Comparison of ENCODE assay signal across 20 cellular contexts in the genomic region with DNA sequence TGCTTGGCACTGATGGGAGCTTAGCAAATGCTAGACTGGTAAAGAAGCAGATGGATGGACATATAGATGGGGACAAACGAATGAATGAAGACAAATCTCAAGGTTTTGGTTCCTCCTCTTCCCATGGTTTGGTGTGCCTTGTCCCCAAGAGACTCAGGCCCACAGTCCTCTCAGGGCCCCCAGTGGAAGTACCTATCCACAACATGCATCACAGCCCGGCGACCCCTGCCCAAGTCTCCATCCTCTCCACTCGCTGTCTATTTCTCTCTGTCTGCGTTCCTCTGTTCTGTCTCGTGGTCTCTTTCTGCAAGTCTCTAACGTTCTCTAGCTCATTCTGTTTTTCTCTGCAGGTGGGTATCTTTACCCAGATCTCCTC.
DNase-seq lines count a peak whose midpoint lies in the region; ATAC-seq, FAIRE-seq and TF ChIP-seq lines count a peak whose summit lies in the region.
"Had no signal": no experiment of that assay in that cellular context is flagged by ENCODE, and none has a peak within 500 bp of the region (broad histone marks: within the 10 kb centered on the region; RNA-seq: fewer than 3 reads in every experiment).

No MANE protein-coding gene starts in this region.

- intact Hi-C loops in IMR-90 (cut with micrococcal nuclease) (no loop called here), sciatic nerve (cut with DNase I) (no loop called here)

- no peak overlapping the region for H2AK9ac ChIP-seq in IMR-90 (replicated peaks; ENCODE audit: low read depth, low read length, poor library complexity)

- H4K5ac ChIP-seq in IMR-90 (ENCODE audit: low read depth, low read length), result no peak overlapping the region

- WGBS in IMR-90 (ENCODE audit: extremely low coverage in 2 of 2, insufficient read length in 1 of 2), 2 experiments, result 76% methylated on average over 6 of the region's 7 CpGs; no CpG with 5 or more reads in 1 of the 2 experiments

- H3K4me1 ChIP-seq in CD4-positive, CD25-positive, alpha-beta regulatory T cell (ENCODE audit: control insufficient read depth, insufficient read depth, low read length, poor library complexity, severe bottlenecking), result no peaks in the 10 kb centered on the region
- peaks cover 25% of the 10 kb centered on the region for H3K4me1 ChIP-seq in IMR-90 (ENCODE audit: control insufficient read depth, insufficient read depth, low read length)

- H3K4me1 Mint-ChIP-seq in CD4-positive, CD25-positive, alpha-beta regulatory T cell, result no peaks in the 10 kb centered on the region
- no peaks in the 10 kb centered on the region for H3K4me1 Mint-ChIP-seq in neural crest cell

- no peak overlapping the region for H3K56ac ChIP-seq in IMR-90 (ENCODE audit: extremely low read depth, insufficient read depth, low read length)

- CTCF ChIA-PET in IMR-90 (lab: Yijun Ruan, JAX), result no interaction called here

- peaks cover 50% of the 10 kb centered on the region for H3K9me1 ChIP-seq in IMR-90 (ENCODE audit: insufficient read depth, low read length)

- no peak for TF ChIP-seq RAD21 in IMR-90 (IDR thresholded peaks at IDR 0.05; ENCODE audit: low read length)

- TF ChIP-seq CTCF in IMR-90 (conservative IDR thresholded peaks at IDR 0.05; ENCODE audit: low read depth, low read length) (no peak), neural crest cell (conservative IDR thresholded peaks at IDR 0.05) (no peak)

- H4K91ac ChIP-seq in IMR-90 (ENCODE audit: insufficient read depth, low read depth, low read length), result no peak overlapping the region

- H2BK20ac ChIP-seq in IMR-90 (ENCODE audit: low read depth, low read length), result 0 out of 2 replicates have a peak overlapping the region, but pooled peaks have one; percentile 8

- H2AFZ ChIP-seq in IMR-90 (replicated peaks; ENCODE audit: low read length, poor library complexity), result no peak overlapping the region
- H2AFZ ChIP-seq: GM23248 had no signal

- POLR2A ChIA-PET in IMR-90 (lab: Charles Lee; ENCODE audit: unreplicated experiment), result no interaction called here

- H3K4me2 ChIP-seq in IMR-90 (ENCODE audit: low read depth, low read length), result no peak overlapping the region
- H3K4me2 ChIP-seq: BLaER1 treated with 17β-estradiol and CSF1 and Interleukin-3, amounts not matched to agents 10 nM and 100 nM had no signal

- H3K14ac ChIP-seq in IMR-90 (replicated peaks; ENCODE audit: low read depth, low read length), result 0 out of 2 replicates have a peak overlapping the region, but pooled peaks have one; percentile 13

- H3K18ac ChIP-seq in IMR-90 (ENCODE audit: low read depth, low read length), result no peak overlapping the region

- H3K36me3 ChIP-seq in CD4-positive, CD25-positive, alpha-beta regulatory T cell (ENCODE audit: control insufficient read depth, insufficient read depth, low read length), result no peaks in the 10 kb centered on the region
- H3K36me3 ChIP-seq in IMR-90 (ENCODE audit: control insufficient read depth, insufficient read depth, low read length), result no peaks in the 10 kb centered on the region; the same call in 1 of the 2 replicates
- H3K36me3 ChIP-seq: BLaER1 treated with 17β-estradiol and CSF1 and Interleukin-3, amounts not matched to agents 10 nM and 100 nM had no signal

- H3K4me3 ChIP-seq in CD4-positive, CD25-positive, alpha-beta regulatory T cell (ENCODE audit: low read depth, low read length), result no peak overlapping the region
- H3K4me3 ChIP-seq in IMR-90 (ENCODE audit: insufficient read depth, low read depth, low read length), result no peak overlapping the region
- H3K4me3 ChIP-seq: BLaER1 treated with 17β-estradiol and CSF1 and Interleukin-3, amounts not matched to agents 10 nM and 100 nM; GM12878; GM23248 had no signal

- no peak overlapping the region for H3K4me3 Mint-ChIP-seq in CD4-positive, CD25-positive, alpha-beta regulatory T cell
- H3K4me3 Mint-ChIP-seq in neural crest cell, result no peak overlapping the region
- H3K4me3 Mint-ChIP-seq: CD4-positive, alpha-beta T cell; HFFc6 had no signal

- peak overlapping the region in 2 of 3 donors; percentile 10 to 46 for H3K27ac Mint-ChIP-seq in CD4-positive, CD25-positive, alpha-beta regulatory T cell
- H3K27ac Mint-ChIP-seq in neural crest cell (ENCODE audit: unreplicated experiment), result peak overlapping the region; percentile 96
- H3K27ac Mint-ChIP-seq: CD4-positive, alpha-beta T cell; HFFc6 had no signal

- H3K9ac ChIP-seq in IMR-90 (ENCODE audit: low read depth, low read length), result no peak overlapping the region
- H3K9ac ChIP-seq: BLaER1 treated with 17β-estradiol and CSF1 and Interleukin-3, amounts not matched to agents 10 nM and 100 nM; GM23248 had no signal

- no peaks in the 10 kb centered on the region for H3K9me3 ChIP-seq in CD4-positive, CD25-positive, alpha-beta regulatory T cell (ENCODE audit: control insufficient read depth in 2 of 2, low read length in 2 of 2)
- H3K9me3 ChIP-seq in IMR-90 (ENCODE audit: control insufficient read depth, insufficient read depth, low read length), result no peaks in the 10 kb centered on the region
- H3K9me3 ChIP-seq: BLaER1 treated with 17β-estradiol and CSF1 and Interleukin-3, amounts not matched to agents 10 nM and 100 nM had no signal

- H4K8ac ChIP-seq in IMR-90 (ENCODE audit: low read depth in 2 of 2, low read length in 2 of 2), result no peak overlapping the region

- ATAC-seq in CD4-positive, CD25-positive, alpha-beta regulatory T cell (ENCODE audit: low read depth in 2 of 2), result no peak
- no peak for ATAC-seq in IMR-90 (ENCODE audit: low read depth)
- no peak for ATAC-seq in sciatic nerve
- ATAC-seq: GM12878, HepG2 had no signal

- H3K27ac ChIP-seq in CD4-positive, CD25-positive, alpha-beta regulatory T cell (ENCODE audit: insufficient read depth, low read length, poor library complexity, severe bottlenecking), result no peak overlapping the region
- H3K27ac ChIP-seq in IMR-90 (ENCODE audit: insufficient read depth, low read length), result no peak overlapping the region
- H3K27ac ChIP-seq: BLaER1 treated with 17β-estradiol and CSF1 and Interleukin-3, amounts not matched to agents 10 nM and 100 nM; GM23248 had no signal

- H3K4ac ChIP-seq in IMR-90 (ENCODE audit: low read depth, low read length), result no peak overlapping the region

- dilution Hi-C loops in IMR-90 (cut with HindIII; ENCODE audit: low sequenced_read_pairs, unreplicated experiment), result no loop called here

- no peak overlapping the region for H3K23ac ChIP-seq in IMR-90 (ENCODE audit: low read depth, low read length)

- H2BK120ac ChIP-seq in IMR-90 (ENCODE audit: low read depth, low read length), result no peak overlapping the region; the same call in 1 of the 2 replicates

- no peaks in the 10 kb centered on the region for H3K9me3 Mint-ChIP-seq in CD4-positive, CD25-positive, alpha-beta regulatory T cell
- H3K9me3 Mint-ChIP-seq in neural crest cell, result no peaks in the 10 kb centered on the region
- H3K9me3 Mint-ChIP-seq: CD4-positive, alpha-beta T cell; HFFc6 had no signal

- FAIRE-seq in H54 (lab: Jason Lieb, UNC), result no peak
- FAIRE-seq: GM12878, GM18507, HepG2, HTR-8/SVneo had no signal

- DNase-seq in CD4-positive, CD25-positive, alpha-beta regulatory T cell, result no peak
- DNase-seq in IMR-90 (no peak), neural crest cell (ENCODE audit: low read depth, low spot score) (no peak), sciatic nerve (ENCODE audit: low spot score) (peak; percentile 26), H54 (ENCODE audit: insufficient read length, low spot score) (no peak), retina (no peak), anterior cingulate cortex (lab: John Stamatoyannopoulos, UW) (no peak)
- no peak for DNase-seq in activated CD4-positive, alpha-beta T cell treated with anti-CD3 and anti-CD28 coated beads, Interleukin-2, amount 50 U/mL, for 1 hour
- DNase-seq: ACHN; Calu3; CD4-positive, alpha-beta T cell; DMS79; GM23248; HCEC 1CT; HFFc6 had no signal

- no peak overlapping the region for H2BK15ac ChIP-seq in IMR-90 (ENCODE audit: low read depth, low read length)

- peaks cover 15% of the 10 kb centered on the region; the same call in 1 of the 2 replicates for H4K20me1 ChIP-seq in IMR-90 (ENCODE audit: insufficient read depth, low read length)
- H4K20me1 ChIP-seq: BLaER1 treated with 17β-estradiol and CSF1 and Interleukin-3, amounts not matched to agents 10 nM and 100 nM had no signal

- BruUV-seq in IMR-90 (replicated peaks; lab: Mats Ljungman, UMichigan), result no TSS peak

- in situ Hi-C loops in IMR-90 (cut with MboI; ENCODE audit: low sequenced_read_pairs), result no loop called here

- H3K27me3 Mint-ChIP-seq in CD4-positive, CD25-positive, alpha-beta regulatory T cell, result peaks cover 5% of the 10 kb centered on the region
- peaks cover 4% of the 10 kb centered on the region for H3K27me3 Mint-ChIP-seq in neural crest cell (ENCODE audit: low read depth)
- H3K27me3 Mint-ChIP-seq: CD4-positive, alpha-beta T cell had no signal

- peaks cover 2 to 37% of the 10 kb centered on the region in 2 experiments for H3K79me1 ChIP-seq in IMR-90 (ENCODE audit: low read depth in 1 of 2, low read length in 2 of 2)

- no peaks in the 10 kb centered on the region for H3K36me3 Mint-ChIP-seq in CD4-positive, CD25-positive, alpha-beta regulatory T cell
- no peaks in the 10 kb centered on the region for H3K36me3 Mint-ChIP-seq in neural crest cell (ENCODE audit: low read depth)

- TF ChIP-seq POLR2A in IMR-90 (IDR thresholded peaks at IDR 0.05; ENCODE audit: low read depth, low read length), result no peak
- no peak for TF ChIP-seq POLR2A in H54 (IDR thresholded peaks at IDR 0.05; ENCODE audit: low read depth, low read length)

- H2BK5ac ChIP-seq in IMR-90 (ENCODE audit: low read depth, low read length, poor library complexity, severe bottlenecking), result no peak overlapping the region

- H2AK5ac ChIP-seq in IMR-90 (ENCODE audit: low read depth, low read length), result peak overlapping the region; percentile 94

- H3K27me3 ChIP-seq in CD4-positive, CD25-positive, alpha-beta regulatory T cell (ENCODE audit: control insufficient read depth, insufficient read depth, low read length), result no peaks in the 10 kb centered on the region
- H3K27me3 ChIP-seq in IMR-90 (ENCODE audit: control insufficient read depth, insufficient read depth, low read length), result no peaks in the 10 kb centered on the region
- H3K27me3 ChIP-seq: BLaER1 treated with 17β-estradiol and CSF1 and Interleukin-3, amounts not matched to agents 10 nM and 100 nM had no signal

TF ChIP-seq in IMR-90, 13 proteins besides CTCF, POLR2A, EP300 and RAD21 (continues in another document):
- TF ChIP-seq, protein P1, sequence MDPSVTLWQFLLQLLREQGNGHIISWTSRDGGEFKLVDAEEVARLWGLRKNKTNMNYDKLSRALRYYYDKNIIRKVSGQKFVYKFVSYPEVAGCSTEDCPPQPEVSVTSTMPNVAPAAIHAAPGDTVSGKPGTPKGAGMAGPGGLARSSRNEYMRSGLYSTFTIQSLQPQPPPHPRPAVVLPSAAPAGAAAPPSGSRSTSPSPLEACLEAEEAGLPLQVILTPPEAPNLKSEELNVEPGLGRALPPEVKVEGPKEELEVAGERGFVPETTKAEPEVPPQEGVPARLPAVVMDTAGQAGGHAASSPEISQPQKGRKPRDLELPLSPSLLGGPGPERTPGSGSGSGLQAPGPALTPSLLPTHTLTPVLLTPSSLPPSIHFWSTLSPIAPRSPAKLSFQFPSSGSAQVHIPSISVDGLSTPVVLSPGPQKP (IDR thresholded peaks at IDR 0.05; ENCODE audit: borderline replicate concordance, low read depth, low read length), result no peak
- TF ChIP-seq MXI1 (IDR thresholded peaks at IDR 0.05; ENCODE audit: borderline replicate concordance, low read depth, low read length), result no peak
